ENCODE assay signal across 1 cellular context in the genomic region with DNA sequence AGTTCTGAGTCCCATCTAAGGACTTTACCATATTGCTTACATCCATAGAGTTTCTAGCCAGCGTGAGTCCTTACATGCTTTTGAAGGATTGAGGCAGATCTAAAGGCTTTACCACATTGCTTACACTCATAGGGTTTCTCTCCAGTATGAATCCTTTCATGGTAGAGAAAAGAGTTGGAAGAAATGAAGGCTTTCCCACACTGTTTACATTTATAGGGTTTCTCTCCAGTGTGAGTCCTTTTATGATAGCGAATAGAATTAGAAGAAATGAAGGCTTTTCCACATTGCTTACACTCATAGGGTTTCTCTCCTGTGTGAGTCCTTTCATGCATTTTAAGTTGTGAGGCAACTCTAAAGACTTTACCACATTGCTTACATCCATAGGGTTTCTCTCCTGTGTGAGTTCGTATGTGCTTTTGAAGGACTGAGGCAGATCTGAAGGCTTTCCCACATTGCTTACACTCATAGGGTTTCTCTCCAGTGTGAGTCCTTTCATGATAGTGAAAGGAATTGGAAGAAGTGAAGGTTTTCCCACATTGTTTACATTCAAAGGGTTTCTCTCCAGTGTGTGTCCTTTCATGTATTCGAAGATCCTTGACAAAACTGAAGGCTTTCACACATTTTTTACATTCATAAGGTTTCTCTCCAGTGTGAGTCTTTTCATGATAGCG.
A peak's percentile ranks its signal among the peaks of the same experiment; 100 is the strongest.
TF ChIP-seq lines count a peak whose summit lies in the region.

No MANE protein-coding gene starts in this region.

TF ChIP-seq in GM12878, 131 proteins besides CTCF, POLR2A, EP300 and RAD21:
- TF ChIP-seq, protein P1, sequence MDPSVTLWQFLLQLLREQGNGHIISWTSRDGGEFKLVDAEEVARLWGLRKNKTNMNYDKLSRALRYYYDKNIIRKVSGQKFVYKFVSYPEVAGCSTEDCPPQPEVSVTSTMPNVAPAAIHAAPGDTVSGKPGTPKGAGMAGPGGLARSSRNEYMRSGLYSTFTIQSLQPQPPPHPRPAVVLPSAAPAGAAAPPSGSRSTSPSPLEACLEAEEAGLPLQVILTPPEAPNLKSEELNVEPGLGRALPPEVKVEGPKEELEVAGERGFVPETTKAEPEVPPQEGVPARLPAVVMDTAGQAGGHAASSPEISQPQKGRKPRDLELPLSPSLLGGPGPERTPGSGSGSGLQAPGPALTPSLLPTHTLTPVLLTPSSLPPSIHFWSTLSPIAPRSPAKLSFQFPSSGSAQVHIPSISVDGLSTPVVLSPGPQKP (IDR thresholded peaks at IDR 0.05; ENCODE audit: low read depth, low read length) = no peak
- TF ChIP-seq TBL1XR1 (IDR thresholded peaks at IDR 0.05; ENCODE audit: low read depth, low read length) = no peak
- TF ChIP-seq SMC3 (IDR thresholded peaks at IDR 0.05; ENCODE audit: borderline replicate concordance, low read length) = no peak
- TF ChIP-seq ZNF274 (IDR thresholded peaks at IDR 0.05; ENCODE audit: insufficient read depth, insufficient read length) = peak; percentile 33
- TF ChIP-seq KLF5 (IDR thresholded peaks at IDR 0.05; ENCODE audit: partially characterized antibody) = peak; percentile 95
- TF ChIP-seq, protein P2, sequence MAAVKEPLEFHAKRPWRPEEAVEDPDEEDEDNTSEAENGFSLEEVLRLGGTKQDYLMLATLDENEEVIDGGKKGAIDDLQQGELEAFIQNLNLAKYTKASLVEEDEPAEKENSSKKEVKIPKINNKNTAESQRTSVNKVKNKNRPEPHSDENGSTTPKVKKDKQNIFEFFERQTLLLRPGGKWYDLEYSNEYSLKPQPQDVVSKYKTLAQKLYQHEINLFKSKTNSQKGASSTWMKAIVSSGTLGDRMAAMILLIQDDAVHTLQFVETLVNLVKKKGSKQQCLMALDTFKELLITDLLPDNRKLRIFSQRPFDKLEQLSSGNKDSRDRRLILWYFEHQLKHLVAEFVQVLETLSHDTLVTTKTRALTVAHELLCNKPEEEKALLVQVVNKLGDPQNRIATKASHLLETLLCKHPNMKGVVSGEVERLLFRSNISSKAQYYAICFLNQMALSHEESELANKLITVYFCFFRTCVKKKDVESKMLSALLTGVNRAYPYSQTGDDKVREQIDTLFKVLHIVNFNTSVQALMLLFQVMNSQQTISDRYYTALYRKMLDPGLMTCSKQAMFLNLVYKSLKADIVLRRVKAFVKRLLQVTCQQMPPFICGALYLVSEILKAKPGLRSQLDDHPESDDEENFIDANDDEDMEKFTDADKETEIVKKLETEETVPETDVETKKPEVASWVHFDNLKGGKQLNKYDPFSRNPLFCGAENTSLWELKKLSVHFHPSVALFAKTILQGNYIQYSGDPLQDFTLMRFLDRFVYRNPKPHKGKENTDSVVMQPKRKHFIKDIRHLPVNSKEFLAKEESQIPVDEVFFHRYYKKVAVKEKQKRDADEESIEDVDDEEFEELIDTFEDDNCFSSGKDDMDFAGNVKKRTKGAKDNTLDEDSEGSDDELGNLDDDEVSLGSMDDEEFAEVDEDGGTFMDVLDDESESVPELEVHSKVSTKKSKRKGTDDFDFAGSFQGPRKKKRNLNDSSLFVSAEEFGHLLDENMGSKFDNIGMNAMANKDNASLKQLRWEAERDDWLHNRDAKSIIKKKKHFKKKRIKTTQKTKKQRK (IDR thresholded peaks at IDR 0.05; ENCODE audit: low read depth, low read length) = no peak
- no peak for TF ChIP-seq BMI1 (IDR thresholded peaks at IDR 0.05; ENCODE audit: borderline replicate concordance)
- TF ChIP-seq, protein P3, sequence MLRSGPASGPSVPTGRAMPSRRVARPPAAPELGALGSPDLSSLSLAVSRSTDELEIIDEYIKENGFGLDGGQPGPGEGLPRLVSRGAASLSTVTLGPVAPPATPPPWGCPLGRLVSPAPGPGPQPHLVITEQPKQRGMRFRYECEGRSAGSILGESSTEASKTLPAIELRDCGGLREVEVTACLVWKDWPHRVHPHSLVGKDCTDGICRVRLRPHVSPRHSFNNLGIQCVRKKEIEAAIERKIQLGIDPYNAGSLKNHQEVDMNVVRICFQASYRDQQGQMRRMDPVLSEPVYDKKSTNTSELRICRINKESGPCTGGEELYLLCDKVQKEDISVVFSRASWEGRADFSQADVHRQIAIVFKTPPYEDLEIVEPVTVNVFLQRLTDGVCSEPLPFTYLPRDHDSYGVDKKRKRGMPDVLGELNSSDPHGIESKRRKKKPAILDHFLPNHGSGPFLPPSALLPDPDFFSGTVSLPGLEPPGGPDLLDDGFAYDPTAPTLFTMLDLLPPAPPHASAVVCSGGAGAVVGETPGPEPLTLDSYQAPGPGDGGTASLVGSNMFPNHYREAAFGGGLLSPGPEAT (IDR thresholded peaks at IDR 0.05; ENCODE audit: low read depth) = 0 out of 2 replicates have a peak, but pooled peaks have one; percentile 20
- no peak for TF ChIP-seq YBX1 (IDR thresholded peaks at IDR 0.05)
- TF ChIP-seq, protein P4, sequence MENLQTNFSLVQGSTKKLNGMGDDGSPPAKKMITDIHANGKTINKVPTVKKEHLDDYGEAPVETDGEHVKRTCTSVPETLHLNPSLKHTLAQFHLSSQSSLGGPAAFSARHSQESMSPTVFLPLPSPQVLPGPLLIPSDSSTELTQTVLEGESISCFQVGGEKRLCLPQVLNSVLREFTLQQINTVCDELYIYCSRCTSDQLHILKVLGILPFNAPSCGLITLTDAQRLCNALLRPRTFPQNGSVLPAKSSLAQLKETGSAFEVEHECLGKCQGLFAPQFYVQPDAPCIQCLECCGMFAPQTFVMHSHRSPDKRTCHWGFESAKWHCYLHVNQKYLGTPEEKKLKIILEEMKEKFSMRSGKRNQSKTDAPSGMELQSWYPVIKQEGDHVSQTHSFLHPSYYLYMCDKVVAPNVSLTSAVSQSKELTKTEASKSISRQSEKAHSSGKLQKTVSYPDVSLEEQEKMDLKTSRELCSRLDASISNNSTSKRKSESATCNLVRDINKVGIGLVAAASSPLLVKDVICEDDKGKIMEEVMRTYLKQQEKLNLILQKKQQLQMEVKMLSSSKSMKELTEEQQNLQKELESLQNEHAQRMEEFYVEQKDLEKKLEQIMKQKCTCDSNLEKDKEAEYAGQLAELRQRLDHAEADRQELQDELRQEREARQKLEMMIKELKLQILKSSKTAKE (IDR thresholded peaks at IDR 0.05; ENCODE audit: low read depth, poor library complexity, severe bottlenecking) = peak; percentile 25
